Comparison of ENCODE assay signal across 11 cellular contexts in genomic region chr1:54277451-54278355, GRCh38.
DNase-seq lines count a peak whose midpoint lies in the region; ATAC-seq and TF ChIP-seq lines count a peak whose summit lies in the region.
"Had no signal": no experiment of that assay in that cellular context is flagged by ENCODE, and none has a peak within 500 bp of the region (broad histone marks: within the 10 kb centered on the region; RNA-seq: fewer than 3 reads in every experiment).

No MANE protein-coding gene starts in this region.

- in situ Hi-C loops in GM13976 (cut with MboI; ENCODE audit: low sequenced_read_pairs, unreplicated experiment) = no loop called here

- no peaks in the 10 kb centered on the region for H3K9me3 Mint-ChIP-seq in naive thymus-derived CD8-positive, alpha-beta T cell

- peak overlapping the region; percentile 52 for H3K27ac ChIP-seq in AG04450 (ENCODE audit: low read depth, low read length)
- H3K27ac ChIP-seq in HEK293 (ENCODE audit: extremely low read depth, low read depth, low read length) = no peak overlapping the region

- peak overlapping the region; percentile 81 to 96 (median 89) for H3K27ac Mint-ChIP-seq in naive thymus-derived CD8-positive, alpha-beta T cell

- no peak overlapping the region for H3K4me3 ChIP-seq in AG04450 (ENCODE audit: low read depth, low read length)
- no peak overlapping the region for H3K4me3 ChIP-seq in HEK293 (ENCODE audit: low read depth, low read length)
- no peak overlapping the region for H3K4me3 ChIP-seq in choroid plexus epithelial cell (ENCODE audit: low read depth, low read length)

- no peaks in the 10 kb centered on the region for H3K27me3 ChIP-seq in AG04450 (ENCODE audit: control insufficient read depth, insufficient read depth, low read length)

- H3K9me3 ChIP-seq in AG04450 (ENCODE audit: control insufficient read depth, insufficient read depth, low read length) = no peaks in the 10 kb centered on the region
- no peaks in the 10 kb centered on the region for H3K9me3 ChIP-seq in HEK293 (ENCODE audit: control insufficient read depth, insufficient read depth, low read depth, low read length)

- ATAC-seq in naive thymus-derived CD8-positive, alpha-beta T cell = no peak
- ATAC-seq in GM21367 (IDR thresholded peaks at IDR 0.05; ENCODE audit: unreplicated experiment) = no peak
- ATAC-seq: HCT116 had no signal

- peaks cover 38 to 88% (median 64%) of the 10 kb centered on the region in 4 donors for H3K4me1 Mint-ChIP-seq in naive thymus-derived CD8-positive, alpha-beta T cell

- H3K27me3 Mint-ChIP-seq in naive thymus-derived CD8-positive, alpha-beta T cell = no peaks in the 10 kb centered on the region

- H3K36me3 Mint-ChIP-seq in naive thymus-derived CD8-positive, alpha-beta T cell = peaks cover 0 to 16% (median 11%) of the 10 kb centered on the region in 3 donors

- POLR2A ChIA-PET in AG04450 (lab: Yijun Ruan, JAX) (no interaction called here), HEK293 (lab: Yijun Ruan, JAX) (no interaction called here)
- POLR2A ChIA-PET in naive thymus-derived CD8-positive, alpha-beta T cell (lab: Charles Lee) = interaction anchor here (0.7 to 1.1 kb wide), 3 partner anchors 20 to 130 kb away, joined by 3 read pairs; no protein-coding TSS in a partner anchor

- H3K4me1 ChIP-seq in HEK293 (ENCODE audit: control insufficient read depth, insufficient read depth, low read length) = no peaks in the 10 kb centered on the region

- peaks cover 0 to 34% of the 10 kb centered on the region in 2 experiments; a peak in 1 of 3 replicates for H3K36me3 ChIP-seq in HEK293 (ENCODE audit: control insufficient read depth in 2 of 2, insufficient read depth in 1 of 2, low read length in 2 of 2)

- peak overlapping the region; percentile 25 to 86 (median 64) for H3K4me3 Mint-ChIP-seq in naive thymus-derived CD8-positive, alpha-beta T cell

- CTCF ChIA-PET in AG04450 (lab: Charles Lee) (interaction anchor here (0.5 kb wide), 1 partner anchor 318 kb away, joined by 3 read pairs; no protein-coding TSS in a partner anchor), HEK293 (lab: Yijun Ruan, JAX) (no interaction called here)

- no peak for DNase-seq in AG04450 (ENCODE audit: low read depth, low spot score)
- DNase-seq in choroid plexus epithelial cell (ENCODE audit: low read depth) = peak; percentile 79
- DNase-seq in naive thymus-derived CD8-positive, alpha-beta T cell = no peak
- DNase-seq in stimulated activated CD4-positive, alpha-beta T cell treated with anti-CD3 and anti-CD28 coated beads, Interleukin-1b, Interleukin-23, amount 100 ng/mL, for 48 hours = no peak
- no peak for DNase-seq in KG1 (lab: John Stamatoyannopoulos, UW)
- DNase-seq in GM13976 (ENCODE audit: low spot score) = no peak
- DNase-seq: activated CD4-positive, CD25-positive, alpha-beta regulatory T cell treated with anti-CD3 and anti-CD28 coated beads, Interleukin-2, amount 50 U/mL, for 72 hours; NCI-H1092 treated with DMSO at 0.1 percent for 48 hours had no signal

- no peak for TF ChIP-seq CTCF in AG04450 (IDR thresholded peaks at IDR 0.05; ENCODE audit: low read depth, low read length)
- TF ChIP-seq CTCF in HEK293 (tag by site-specific recombination; IDR thresholded peaks at IDR 0.05) = no peak
- peak; percentile 8 for TF ChIP-seq CTCF in choroid plexus epithelial cell (conservative IDR thresholded peaks at IDR 0.05; ENCODE audit: low read depth, low read length)
- TF ChIP-seq CTCF in GM13976 (IDR thresholded peaks at IDR 0.05; ENCODE audit: borderline replicate concordance, control extremely low read depth, extremely low read depth, insufficient read depth, missing control alignments) = no peak

TF ChIP-seq in HEK293, 187 proteins besides CTCF, POLR2A, EP300 and RAD21:
- TF ChIP-seq ZNF449 (tag by site-specific recombination; IDR thresholded peaks at IDR 0.05) = peak; percentile 69; the same call in 1 of the 2 replicates
- TF ChIP-seq ZNF473 (tag by site-specific recombination; IDR thresholded peaks at IDR 0.05) = no peak
TF ChIP-seq in HEK293: peak in this region for 1.
